In genomic region chr16:57153841-57154240, GRCh38 we compare ENCODE assay signal across 21 cellular contexts. TPM values are rescaled to one million over a fixed set of nuclear protein-coding genes. Genes with fewer than 3 reads are reported as not detected.
A peak's percentile ranks its signal among the peaks of the same experiment; 100 is the strongest.
DNase-seq lines count a peak whose midpoint lies in the region; ATAC-seq and TF ChIP-seq lines count a peak whose summit lies in the region.
"Had no signal": no experiment of that assay in that cellular context is flagged by ENCODE, and none has a peak within 500 bp of the region (broad histone marks: within the 10 kb centered on the region; RNA-seq: fewer than 3 reads in every experiment).

No MANE protein-coding gene starts in this region.

- H3K4me1 Mint-ChIP-seq in Calu3 (ENCODE audit: low read depth, unreplicated experiment), result no peaks in the 10 kb centered on the region
- no peaks in the 10 kb centered on the region for H3K4me1 Mint-ChIP-seq in activated T-helper 17 cell treated with anti-CD3 and anti-CD28 coated beads, Interleukin-2, amount 50 U/mL, for 72 hours
- peaks cover 24% of the 10 kb centered on the region for H3K4me1 Mint-ChIP-seq in activated T-helper 1 cell treated with anti-CD3 and anti-CD28 coated beads, Interleukin-12 subunit alpha, Interleukin-12 subunit beta, Interleukin-2, Interleukin-4 antibody, amounts not matched to agents 30 ng/mL and 10 ng/mL and 1 ng/mL, durations not matched to agents 14 hours and 24 hours and 36 hours (ENCODE audit: low read depth)
- H3K4me1 Mint-ChIP-seq in activated T-cell treated with anti-CD3 and anti-CD28 coated beads, Interleukin-2, amount 50 U/mL, for 72 hours (ENCODE audit: low read depth), result peaks cover 17% of the 10 kb centered on the region

- no peak for TF ChIP-seq POLR2A in esophagus muscularis mucosa (IDR thresholded peaks at IDR 0.05; ENCODE audit: low read depth)

- peaks cover 51% of the 10 kb centered on the region for H3K4me1 ChIP-seq in BLaER1
- H3K4me1 ChIP-seq in esophagus muscularis mucosa, result peaks cover 0 to 9% (median 0%) of the 10 kb centered on the region in 4 donors
- H3K4me1 ChIP-seq: SJSA1 had no signal

- no peak overlapping the region for H3K9ac ChIP-seq in BLaER1

- POLR2A ChIA-PET in RWPE1 (lab: Yijun Ruan, JAX; ENCODE audit: low non-redundant PET), result no interaction called here

- H3K9me3 ChIP-seq in BLaER1 (no peaks in the 10 kb centered on the region), esophagus muscularis mucosa (no peaks in the 10 kb centered on the region)
- H3K9me3 ChIP-seq: MG63, SJSA1 had no signal

- H3K27me3 ChIP-seq in BLaER1 (no peaks in the 10 kb centered on the region), esophagus muscularis mucosa (no peaks in the 10 kb centered on the region)
- H3K27me3 ChIP-seq: MG63, SJSA1 had no signal

- H3K9me3 Mint-ChIP-seq in Calu3 (ENCODE audit: low read depth, unreplicated experiment), result no peaks in the 10 kb centered on the region
- no peaks in the 10 kb centered on the region for H3K9me3 Mint-ChIP-seq in activated T-helper 17 cell treated with anti-CD3 and anti-CD28 coated beads, Interleukin-2, amount 50 U/mL, for 72 hours
- H3K9me3 Mint-ChIP-seq in activated T-helper 1 cell treated with anti-CD3 and anti-CD28 coated beads, Interleukin-12 subunit alpha, Interleukin-12 subunit beta, Interleukin-2, Interleukin-4 antibody, amounts not matched to agents 30 ng/mL and 10 ng/mL and 1 ng/mL, durations not matched to agents 14 hours and 24 hours and 36 hours, result no peaks in the 10 kb centered on the region
- no peaks in the 10 kb centered on the region for H3K9me3 Mint-ChIP-seq in activated T-cell treated with anti-CD3 and anti-CD28 coated beads, Interleukin-2, amount 50 U/mL, for 72 hours
- H3K9me3 Mint-ChIP-seq: CD4-positive, alpha-beta memory T cell had no signal

- TF ChIP-seq EP300 in esophagus muscularis mucosa (IDR thresholded peaks at IDR 0.05), result no peak

- DNase-seq in Calu3 (no peak), esophagus muscularis mucosa (ENCODE audit: extremely low spot score) (peak; percentile 55), RWPE1 (ENCODE audit: low spot score) (no peak)
- DNase-seq in activated T-helper 1 cell treated with anti-CD3 and anti-CD28 coated beads, Interleukin-12 subunit alpha, Interleukin-12 subunit beta, Interleukin-2, Interleukin-4 antibody, amounts not matched to agents 30 ng/mL and 10 ng/mL and 1 ng/mL, durations not matched to agents 14 hours and 24 hours and 36 hours (ENCODE audit: low spot score), result no peak
- no peak for DNase-seq in activated T-cell treated with anti-CD3 and anti-CD28 coated beads, Interleukin-2, amount 50 U/mL, for 72 hours
- DNase-seq: CD4-positive, alpha-beta memory T cell; GOT3; HCEC 1CT; Kasumi-1; MG63; NCI-H1417 treated with DMSO at 0.1 percent for 48 hours; NCI-H187 treated with DMSO at 0.1 percent for 48 hours; NCI-H226; NCI-H510A treated with DMSO at 0.1 percent for 48 hours; NCI-H748 treated with DMSO at 0.1 percent for 48 hours; NK-92 treated with Interleukin-12 subunit alpha and Interleukin-12 subunit beta, amount 100 ng/mL, for 24 hours had no signal

- no peaks in the 10 kb centered on the region for H4K20me1 ChIP-seq in BLaER1

- peaks cover 24% of the 10 kb centered on the region for H3K36me3 Mint-ChIP-seq in Calu3 (ENCODE audit: insufficient read depth, unreplicated experiment)
- H3K36me3 Mint-ChIP-seq in activated T-helper 17 cell treated with anti-CD3 and anti-CD28 coated beads, Interleukin-2, amount 50 U/mL, for 72 hours (ENCODE audit: low read depth), result peaks cover 64% of the 10 kb centered on the region
- H3K36me3 Mint-ChIP-seq in activated T-helper 1 cell treated with anti-CD3 and anti-CD28 coated beads, Interleukin-12 subunit alpha, Interleukin-12 subunit beta, Interleukin-2, Interleukin-4 antibody, amounts not matched to agents 30 ng/mL and 10 ng/mL and 1 ng/mL, durations not matched to agents 14 hours and 24 hours and 36 hours (ENCODE audit: low read depth), result peaks cover 43% of the 10 kb centered on the region
- H3K36me3 Mint-ChIP-seq in activated T-cell treated with anti-CD3 and anti-CD28 coated beads, Interleukin-2, amount 50 U/mL, for 72 hours (ENCODE audit: insufficient read depth in 2 of 2), result peaks cover 9 to 20% of the 10 kb centered on the region in 2 donors

- no peak overlapping the region for H3K4me3 ChIP-seq in BLaER1
- no peak overlapping the region for H3K4me3 ChIP-seq in esophagus muscularis mucosa
- H3K4me3 ChIP-seq: MG63, SJSA1 had no signal

- CTCF ChIA-PET in Calu3 (lab: Charles Lee) (no interaction called here), RWPE1 (lab: Yijun Ruan, JAX) (no interaction called here)

- TSS peak; percentile 79 for BruUV-seq in Calu3 (replicated peaks; lab: Mats Ljungman, UMichigan)

- no peak overlapping the region for H3K4me3 Mint-ChIP-seq in Calu3 (ENCODE audit: low read depth, unreplicated experiment)
- H3K4me3 Mint-ChIP-seq in activated T-helper 17 cell treated with anti-CD3 and anti-CD28 coated beads, Interleukin-2, amount 50 U/mL, for 72 hours, result no peak overlapping the region
- H3K4me3 Mint-ChIP-seq in activated T-helper 1 cell treated with anti-CD3 and anti-CD28 coated beads, Interleukin-12 subunit alpha, Interleukin-12 subunit beta, Interleukin-2, Interleukin-4 antibody, amounts not matched to agents 30 ng/mL and 10 ng/mL and 1 ng/mL, durations not matched to agents 14 hours and 24 hours and 36 hours, result no peak overlapping the region
- no peak overlapping the region for H3K4me3 Mint-ChIP-seq in activated T-cell treated with anti-CD3 and anti-CD28 coated beads, Interleukin-2, amount 50 U/mL, for 72 hours
- H3K4me3 Mint-ChIP-seq: CD4-positive, alpha-beta memory T cell had no signal

- ATAC-seq in activated T-helper 17 cell treated with anti-CD3 and anti-CD28 coated beads, Interleukin-2, amount 50 U/mL, for 72 hours (replicated peaks), result no peak
- ATAC-seq in GM21390 (IDR thresholded peaks at IDR 0.05; ENCODE audit: unreplicated experiment), result no peak
- ATAC-seq in activated T-cell treated with anti-CD3 and anti-CD28 coated beads, Interleukin-2, amount 50 U/mL, for 72 hours (replicated peaks in 1 of 2), result no peak
- ATAC-seq: Right ventricle myocardium inferior had no signal

- 0 out of 2 replicates have a peak overlapping the region, but pooled peaks have one; percentile 91 for H3K27ac ChIP-seq in BLaER1
- H3K27ac ChIP-seq in esophagus muscularis mucosa (replicated peaks in 1 of 4), result no peak overlapping the region
- H3K27ac ChIP-seq in RWPE1, result no peak overlapping the region
- H3K27ac ChIP-seq: SJSA1 had no signal

- TF ChIP-seq CTCF in Calu3 (IDR thresholded peaks at IDR 0.05; ENCODE audit: unreplicated experiment), result no peak
- TF ChIP-seq CTCF in esophagus muscularis mucosa (IDR thresholded peaks at IDR 0.05), result no peak
- no peak for TF ChIP-seq CTCF in RWPE1 (conservative IDR thresholded peaks at IDR 0.05; ENCODE audit: low read depth)

- H3K27me3 Mint-ChIP-seq in Calu3 (ENCODE audit: unreplicated experiment), result no peaks in the 10 kb centered on the region
- H3K27me3 Mint-ChIP-seq in activated T-helper 17 cell treated with anti-CD3 and anti-CD28 coated beads, Interleukin-2, amount 50 U/mL, for 72 hours, result no peaks in the 10 kb centered on the region
- H3K27me3 Mint-ChIP-seq in activated T-helper 1 cell treated with anti-CD3 and anti-CD28 coated beads, Interleukin-12 subunit alpha, Interleukin-12 subunit beta, Interleukin-2, Interleukin-4 antibody, amounts not matched to agents 30 ng/mL and 10 ng/mL and 1 ng/mL, durations not matched to agents 14 hours and 24 hours and 36 hours (ENCODE audit: insufficient read depth), result no peaks in the 10 kb centered on the region
- H3K27me3 Mint-ChIP-seq in activated T-cell treated with anti-CD3 and anti-CD28 coated beads, Interleukin-2, amount 50 U/mL, for 72 hours (ENCODE audit: low read depth), result no peaks in the 10 kb centered on the region
- H3K27me3 Mint-ChIP-seq: CD4-positive, alpha-beta memory T cell had no signal

- H3K4me2 ChIP-seq in BLaER1, result no peak overlapping the region

- intact Hi-C loops in Calu3 (cut with micrococcal nuclease; ENCODE audit: unreplicated experiment) (no loop called here), esophagus muscularis mucosa (cut with DNase I) (no loop called here)
- intact Hi-C loops in activated T-helper 1 cell treated with anti-CD3 and anti-CD28 coated beads, Interleukin-12 subunit alpha, Interleukin-12 subunit beta, Interleukin-2, Interleukin-4 antibody, amounts not matched to agents 30 ng/mL and 10 ng/mL and 1 ng/mL, durations not matched to agents 14 hours and 24 hours and 36 hours (cut with micrococcal nuclease), result no loop called here

- WGBS in esophagus muscularis mucosa, result 85% methylated on average over 6 of the region's 6 CpGs

- H3K27ac Mint-ChIP-seq in Calu3 (ENCODE audit: unreplicated experiment), result no peak overlapping the region
- H3K27ac Mint-ChIP-seq in activated T-helper 17 cell treated with anti-CD3 and anti-CD28 coated beads, Interleukin-2, amount 50 U/mL, for 72 hours, result peak overlapping the region; percentile 34
- no peak overlapping the region for H3K27ac Mint-ChIP-seq in activated T-helper 1 cell treated with anti-CD3 and anti-CD28 coated beads, Interleukin-12 subunit alpha, Interleukin-12 subunit beta, Interleukin-2, Interleukin-4 antibody, amounts not matched to agents 30 ng/mL and 10 ng/mL and 1 ng/mL, durations not matched to agents 14 hours and 24 hours and 36 hours
- H3K27ac Mint-ChIP-seq in activated T-cell treated with anti-CD3 and anti-CD28 coated beads, Interleukin-2, amount 50 U/mL, for 72 hours, result no peak overlapping the region
- H3K27ac Mint-ChIP-seq: CD4-positive, alpha-beta memory T cell had no signal

- H3K36me3 ChIP-seq in BLaER1, result peaks cover 77% of the 10 kb centered on the region
- H3K36me3 ChIP-seq in esophagus muscularis mucosa, result peaks cover 32 to 75% (median 67%) of the 10 kb centered on the region in 4 donors

RNA-seq across cellular contexts. Expression of gene PSME3IP1, which starts 32.0 kb away (rescaled TPM):
- total RNA-seq in Calu3 (2022) (171 and 177 TPM in 2 replicates), esophagus muscularis mucosa (10 to 100 TPM; 47.8 to 60.7 (median 57.5) TPM)
- total RNA-seq in activated T-helper 17 cell treated with anti-CD3 and anti-CD28 coated beads, Interleukin-2, amount 50 U/mL, for 72 hours, result 100 to 1,000 TPM in 1 of 2 donors, 10 to 100 TPM in 1; 79.0 to 103 TPM
- total RNA-seq in activated T-helper 1 cell treated with anti-CD3 and anti-CD28 coated beads, Interleukin-12 subunit alpha, Interleukin-12 subunit beta, Interleukin-2, Interleukin-4 antibody, amounts not matched to agents 30 ng/mL and 10 ng/mL and 1 ng/mL, durations not matched to agents 14 hours and 24 hours and 36 hours, result 116 and 124 TPM in 2 replicates
- total RNA-seq in activated T-cell treated with anti-CD3 and anti-CD28 coated beads, Interleukin-2, amount 50 U/mL, for 72 hours, result 100 to 1,000 TPM; 120 to 140 TPM

RNA-seq across cellular contexts. Expression of gene RSPRY1, which starts 32.3 kb away (rescaled TPM):
- total RNA-seq in Calu3 (2022), result 43.6 and 47.4 TPM in 2 replicates
- total RNA-seq in activated T-helper 17 cell treated with anti-CD3 and anti-CD28 coated beads, Interleukin-2, amount 50 U/mL, for 72 hours, result 10 to 100 TPM; 34.1 to 37.4 TPM
- total RNA-seq in esophagus muscularis mucosa, result 10 to 100 TPM; 22.4 to 30.7 (median 25.7) TPM
- total RNA-seq in activated T-helper 1 cell treated with anti-CD3 and anti-CD28 coated beads, Interleukin-12 subunit alpha, Interleukin-12 subunit beta, Interleukin-2, Interleukin-4 antibody, amounts not matched to agents 30 ng/mL and 10 ng/mL and 1 ng/mL, durations not matched to agents 14 hours and 24 hours and 36 hours, result 36.0 and 36.5 TPM in 2 replicates
- 10 to 100 TPM; 33.9 to 39.8 TPM for total RNA-seq in activated T-cell treated with anti-CD3 and anti-CD28 coated beads, Interleukin-2, amount 50 U/mL, for 72 hours
